ENCODE assay signal across 8 cellular contexts in genomic region chr16:88811850-88812736, GRCh38. TPM values are rescaled to one million over a fixed set of nuclear protein-coding genes. Genes with fewer than 3 reads are reported as not detected.
DNase-seq lines count a peak whose midpoint lies in the region; ATAC-seq and TF ChIP-seq lines count a peak whose summit lies in the region.

APRT (minus strand) TSS chr16:88811928; CDS start chr16:88811899, 29 bp downstream.

- H3K27ac Mint-ChIP-seq in activated B cell treated with CpG ODN at 0.5 μM for 24 hours: peak within 1 kb of the TSS; percentile 97

- in situ Hi-C loops in GM18951 (cut with MboI; ENCODE audit: low sequenced_read_pairs, unreplicated experiment): loop anchor here (25.0 kb wide), 1 partner anchor 400 kb away; the partner anchor contains the start of genes SLC22A31 and ZNF778

- WGBS in spleen, 5 donors: 0 to 4% (median 1%) methylated on average over 2 to 83 of the region's 83 CpGs

- CTCF ChIA-PET in activated B cell treated with CpG ODN at 0.5 μM for 24 hours (lab: Charles Lee): interaction anchor here (0.6 to 2.9 kb wide), 8 partner anchors 25 to 356 kb away, joined by 3 to 15 read pairs (median 3); partner anchors contain the start of genes GALNS and TRAPPC2L

- H3K4me3 Mint-ChIP-seq in activated B cell treated with CpG ODN at 0.5 μM for 24 hours: peak within 1 kb of the TSS; percentile 91

- TF ChIP-seq POLR2A in GM18951 (IDR thresholded peaks at IDR 0.05; ENCODE audit: extremely low read depth, insufficient read depth, insufficient read length) (peak; percentile 93), spleen (IDR thresholded peaks at IDR 0.05) (peak in 2 of 3 donors; percentile 51 to 56)

- no peaks in the 10 kb centered on the region for H3K27me3 Mint-ChIP-seq in activated B cell treated with CpG ODN at 0.5 μM for 24 hours

- H3K27ac ChIP-seq in spleen: peak within 1 kb of the TSS; percentile 85 to 96 (median 94)

- DNase-seq in AG08396 (ENCODE audit: low spot score) (peak; percentile 100), NCI-H2227 treated with DMSO at 0.1 percent for 48 hours (lab: John Stamatoyannopoulos, UW) (peak; percentile 78), activated B cell treated with CpG ODN at 0.5 μM for 24 hours (peak; percentile 99), cardiac fibroblast (ENCODE audit: low read depth in 2 of 2) (peak; percentile 94 to 97), inferior parietal cortex (ENCODE audit: extremely low spot score) (peak; percentile 87), spleen (peak; percentile 99)

- H3K4me3 ChIP-seq in cardiac fibroblast (replicated peaks in 1 of 2; ENCODE audit: low read depth in 2 of 2, low read length in 2 of 2): peak within 1 kb of the TSS; percentile 71 to 77
- peak within 1 kb of the TSS; percentile 71 to 98 (median 94) for H3K4me3 ChIP-seq in spleen

- intact Hi-C loops in activated B cell treated with CpG ODN at 0.5 μM for 24 hours (cut with micrococcal nuclease): loop anchor here (1.0 to 10.0 kb wide), 7 partner anchors 9 to 749 kb away; partner anchors contain the start of genes CDH15, CDT1, PIEZO1 and RPL13
- intact Hi-C loops in spleen (cut with DNase I; ENCODE audit: low total_unique reads): loop anchor here (5.0 kb wide), 1 partner anchor 45 kb away; the partner anchor contains the start of genes GALNS and TRAPPC2L

- H3K9me3 ChIP-seq in spleen: no peaks in the 10 kb centered on the region

- TF ChIP-seq CTCF in activated B cell treated with CpG ODN at 0.5 μM for 24 hours (IDR thresholded peaks at IDR 0.05): no peak
- no peak for TF ChIP-seq CTCF in cardiac fibroblast (IDR thresholded peaks at IDR 0.05; ENCODE audit: low read depth, low read length)
- TF ChIP-seq CTCF in spleen (IDR thresholded peaks at IDR 0.05 in 8 of 11, conservative IDR thresholded peaks at IDR 0.05 in 3 of 11): peak in 8 of 11 experiments; percentile 4 to 60 (median 34)

- peaks cover 17 to 64% (median 37%) of the 10 kb centered on the region in 6 donors for H3K4me1 ChIP-seq in spleen

- peaks cover 0 to 42% (median 24%) of the 10 kb centered on the region in 6 donors for H3K36me3 ChIP-seq in spleen

- POLR2A ChIA-PET in activated B cell treated with CpG ODN at 0.5 μM for 24 hours (lab: Charles Lee): interaction anchor here (0.6 to 6.0 kb wide), 29 partner anchors 9 to 680 kb away, joined by 3 to 52 read pairs (median 4); partner anchors contain the start of genes CDT1, GALNS, MVD and PIEZO1

- no peaks in the 10 kb centered on the region for H3K9me3 Mint-ChIP-seq in activated B cell treated with CpG ODN at 0.5 μM for 24 hours

- peaks cover 13% of the 10 kb centered on the region for H3K36me3 Mint-ChIP-seq in activated B cell treated with CpG ODN at 0.5 μM for 24 hours (ENCODE audit: low read depth)

- peaks cover 17% of the 10 kb centered on the region for H3K4me1 Mint-ChIP-seq in activated B cell treated with CpG ODN at 0.5 μM for 24 hours

- no peaks in the 10 kb centered on the region for H3K27me3 ChIP-seq in spleen (replicated peaks in 1 of 7)

- peak; percentile 78 for ATAC-seq in HG03175 (IDR thresholded peaks at IDR 0.05; ENCODE audit: unreplicated experiment)
- ATAC-seq in activated B cell treated with CpG ODN at 0.5 μM for 24 hours (ENCODE audit: low read depth): peak; percentile 86

RNA-seq across cellular contexts. Expression of gene APRT, which starts in this region (rescaled TPM):
- 198 and 209 TPM in 2 replicates for total RNA-seq in activated B cell treated with CpG ODN at 0.5 μM for 24 hours
- total RNA-seq in spleen: 100 to 1,000 TPM in 3 of 7 donors, 10 to 100 TPM in 4; 84.1 to 112 (median 96.8) TPM
- 100 to 1,000 TPM; 187 to 259 (median 225) TPM for polyA plus RNA-seq in spleen

Comparison
In these comparisons a context has a peak if more than half of its experiments do, and no peak if none do; other contexts are left out.
1. Peak in every context shown above with its lines: DNase-seq, ATAC-seq, H3K4me3 ChIP-seq and H3K27ac ChIP-seq.
2. CTCF ChIP-seq: peak in spleen (8 of 11); none in activated B cell treated with CpG ODN at 0.5 μM for 24 hours (single experiment) and cardiac fibroblast (single experiment).